9 cellular contexts compared by ENCODE assay signal in the genomic region with DNA sequence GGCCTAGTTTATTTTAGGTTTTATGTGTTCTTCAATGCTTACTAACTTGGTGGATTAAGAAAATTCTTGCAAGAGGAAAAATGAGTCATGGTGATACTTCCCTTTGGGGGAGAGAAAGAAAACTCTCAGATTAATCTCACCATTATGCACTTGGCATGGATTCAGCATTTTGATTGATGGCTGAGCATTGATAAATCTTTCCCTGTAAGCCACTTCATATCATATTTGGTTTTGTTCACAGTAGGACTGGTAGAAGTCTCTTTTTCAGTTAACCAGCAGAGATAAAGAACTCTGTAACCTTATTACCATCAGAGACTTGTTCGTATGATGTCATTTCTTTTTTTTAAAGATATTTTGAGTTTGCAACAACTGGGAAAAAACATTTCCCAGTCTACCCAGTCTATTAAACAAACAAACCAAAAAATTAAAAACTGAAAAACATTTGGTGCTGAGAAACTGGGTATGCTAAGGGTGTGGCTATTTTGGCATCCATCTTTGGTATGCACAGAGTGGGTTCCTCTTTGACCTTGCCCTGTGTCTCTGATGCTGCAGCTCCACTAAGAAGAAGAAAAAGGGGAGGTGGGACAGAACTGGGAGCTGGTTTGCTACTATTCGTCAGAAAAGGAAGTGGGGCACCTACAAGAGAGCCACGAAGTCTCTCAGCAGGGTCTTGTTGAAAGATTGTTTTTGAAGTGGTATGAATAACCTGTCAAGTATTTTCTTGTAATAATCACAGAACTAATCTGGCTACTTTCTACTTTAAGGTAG. TPM values are rescaled to one million over a fixed set of nuclear protein-coding genes. Genes with fewer than 3 reads are reported as not detected.
A peak's percentile ranks its signal among the peaks of the same experiment; 100 is the strongest.
DNase-seq lines count a peak whose midpoint lies in the region; ATAC-seq and TF ChIP-seq lines count a peak whose summit lies in the region.
"Had no signal": no experiment of that assay in that cellular context is flagged by ENCODE, and none has a peak within 500 bp of the region (broad histone marks: within the 10 kb centered on the region; RNA-seq: fewer than 3 reads in every experiment).

No MANE protein-coding gene starts in this region.

- H3K36me3 Mint-ChIP-seq in CD8-positive, alpha-beta memory T cell = peaks cover 0 to 7% (median 5%) of the 10 kb centered on the region in 3 donors
- H3K36me3 Mint-ChIP-seq in naive thymus-derived CD8-positive, alpha-beta T cell = peaks cover 0 to 3% (median 0%) of the 10 kb centered on the region in 3 donors

- intact Hi-C loops in prostate gland (cut with DNase I) = no loop called here

- DNase-seq in CD8-positive, alpha-beta memory T cell = peak in 1 of 5 donors; percentile 27
- DNase-seq in NCI-H226 (peak; percentile 99), caudate nucleus (lab: John Stamatoyannopoulos, UW) (peak in 2 of 61 donors; percentile 12 to 13), prostate gland (ENCODE audit: low spot score) (no peak), NCI-H1694 (lab: John Stamatoyannopoulos, UW) (no peak)
- DNase-seq in naive thymus-derived CD8-positive, alpha-beta T cell = peak in 3 of 10 donors; percentile 21 to 29 (median 23)
- DNase-seq: stimulated activated naive B cell treated with anti-CD40 and anti-IgM and Interleukin-4, amounts not matched to agents 10 μg/mL and 1 μg/mL and 100 μg/mL, for 72 hours had no signal

- no peak overlapping the region for H3K27ac ChIP-seq in CD8-positive, alpha-beta memory T cell (ENCODE audit: low read depth, low read length)
- H3K27ac ChIP-seq in caudate nucleus (ENCODE audit: low read depth, low read length) (peak overlapping the region; percentile 72), prostate gland (no peak overlapping the region)

- peak overlapping the region in 6 of 7 donors; percentile 11 to 49 (median 30) for H3K4me3 Mint-ChIP-seq in CD8-positive, alpha-beta memory T cell
- H3K4me3 Mint-ChIP-seq in naive thymus-derived CD8-positive, alpha-beta T cell = peak overlapping the region; percentile 8 to 78 (median 58)
- H3K4me3 Mint-ChIP-seq: stimulated activated naive B cell treated with anti-CD40 and anti-IgM and Interleukin-4, amounts not matched to agents 10 μg/mL and 1 μg/mL and 100 μg/mL, for 72 hours had no signal

- H3K4me1 Mint-ChIP-seq in CD8-positive, alpha-beta memory T cell = peaks cover 76 to 94% (median 85%) of the 10 kb centered on the region in 3 donors
- H3K4me1 Mint-ChIP-seq in naive thymus-derived CD8-positive, alpha-beta T cell = peaks cover 46 to 84% (median 80%) of the 10 kb centered on the region in 4 donors

- H3K36me3 ChIP-seq in CD8-positive, alpha-beta memory T cell (ENCODE audit: insufficient read depth, low read length) = no peaks in the 10 kb centered on the region
- no peaks in the 10 kb centered on the region for H3K36me3 ChIP-seq in prostate gland

- ATAC-seq in naive thymus-derived CD8-positive, alpha-beta T cell = peak; percentile 72 to 75
- ATAC-seq in GM21528 (IDR thresholded peaks at IDR 0.05; ENCODE audit: low FRiP score, unreplicated experiment) (no peak), HG03520 (IDR thresholded peaks at IDR 0.05; ENCODE audit: unreplicated experiment) (no peak)
- ATAC-seq: stimulated activated naive B cell treated with anti-CD40 and anti-IgM and Interleukin-4, amounts not matched to agents 10 μg/mL and 1 μg/mL and 100 μg/mL, for 72 hours had no signal

- no peaks in the 10 kb centered on the region for H3K27me3 Mint-ChIP-seq in CD8-positive, alpha-beta memory T cell
- no peaks in the 10 kb centered on the region for H3K27me3 Mint-ChIP-seq in naive thymus-derived CD8-positive, alpha-beta T cell
- H3K27me3 Mint-ChIP-seq: stimulated activated naive B cell treated with anti-CD40 and anti-IgM and Interleukin-4, amounts not matched to agents 10 μg/mL and 1 μg/mL and 100 μg/mL, for 72 hours had no signal

- H3K4me1 ChIP-seq in CD8-positive, alpha-beta memory T cell (ENCODE audit: insufficient read depth, low read length) = peaks cover 59% of the 10 kb centered on the region
- H3K4me1 ChIP-seq in prostate gland (replicated peaks) = no peaks in the 10 kb centered on the region

- H3K4me3 ChIP-seq in CD8-positive, alpha-beta memory T cell (ENCODE audit: low read length) = no peak overlapping the region
- no peak overlapping the region for H3K4me3 ChIP-seq in prostate gland

- peak overlapping the region; percentile 2 to 77 (median 38) for H3K27ac Mint-ChIP-seq in CD8-positive, alpha-beta memory T cell
- peak overlapping the region in 9 of 10 donors; percentile 27 to 88 (median 73) for H3K27ac Mint-ChIP-seq in naive thymus-derived CD8-positive, alpha-beta T cell
- H3K27ac Mint-ChIP-seq: stimulated activated naive B cell treated with anti-CD40 and anti-IgM and Interleukin-4, amounts not matched to agents 10 μg/mL and 1 μg/mL and 100 μg/mL, for 72 hours had no signal

- no peaks in the 10 kb centered on the region for H3K9me3 Mint-ChIP-seq in CD8-positive, alpha-beta memory T cell
- H3K9me3 Mint-ChIP-seq in naive thymus-derived CD8-positive, alpha-beta T cell = no peaks in the 10 kb centered on the region

- H3K27me3 ChIP-seq in CD8-positive, alpha-beta memory T cell (ENCODE audit: insufficient read depth, low read length, poor library complexity, severe bottlenecking) = no peaks in the 10 kb centered on the region
- H3K27me3 ChIP-seq in prostate gland (replicated peaks; ENCODE audit: insufficient read depth) = no peaks in the 10 kb centered on the region

- 65% methylated on average over 3 of the region's 3 CpGs for WGBS in prostate gland

- no peak for TF ChIP-seq POLR2A in prostate gland (IDR thresholded peaks at IDR 0.05)

- no peaks in the 10 kb centered on the region for H3K9me3 ChIP-seq in CD8-positive, alpha-beta memory T cell (ENCODE audit: low read length)
- H3K9me3 ChIP-seq in prostate gland = no peaks in the 10 kb centered on the region

- TF ChIP-seq CTCF in prostate gland (IDR thresholded peaks at IDR 0.05) = no peak

- CTCF ChIA-PET in CD8-positive, alpha-beta memory T cell (lab: Charles Lee) = no interaction called here

- POLR2A ChIA-PET in CD8-positive, alpha-beta memory T cell (lab: Charles Lee) = no interaction called here
- POLR2A ChIA-PET in naive thymus-derived CD8-positive, alpha-beta T cell (lab: Charles Lee) = no interaction called here

RNA-seq across cellular contexts. Expression of gene TMOD3, which starts 17.2 kb away (rescaled TPM):
- 10 to 100 TPM; 52.6 to 54.0 TPM for total RNA-seq in CD8-positive, alpha-beta memory T cell
- polyA plus RNA-seq in CD8-positive, alpha-beta memory T cell = 34.0 TPM
- 10 to 100 TPM; 52.5 to 56.7 TPM for total RNA-seq in naive thymus-derived CD8-positive, alpha-beta T cell
- 10 to 100 TPM; 27.6 to 32.6 (median 28.0) TPM for polyA plus RNA-seq in naive thymus-derived CD8-positive, alpha-beta T cell
- 10 to 100 TPM; 17.2 to 19.6 TPM for total RNA-seq in prostate gland

Comparison
In these comparisons a context has a peak if more than half of its experiments do, and no peak if none do; other contexts are left out.
1. ATAC-seq: peak in naive thymus-derived CD8-positive, alpha-beta T cell (2 of 2); none in GM21528 (single experiment) and HG03520 (single experiment).